In the genomic region with DNA sequence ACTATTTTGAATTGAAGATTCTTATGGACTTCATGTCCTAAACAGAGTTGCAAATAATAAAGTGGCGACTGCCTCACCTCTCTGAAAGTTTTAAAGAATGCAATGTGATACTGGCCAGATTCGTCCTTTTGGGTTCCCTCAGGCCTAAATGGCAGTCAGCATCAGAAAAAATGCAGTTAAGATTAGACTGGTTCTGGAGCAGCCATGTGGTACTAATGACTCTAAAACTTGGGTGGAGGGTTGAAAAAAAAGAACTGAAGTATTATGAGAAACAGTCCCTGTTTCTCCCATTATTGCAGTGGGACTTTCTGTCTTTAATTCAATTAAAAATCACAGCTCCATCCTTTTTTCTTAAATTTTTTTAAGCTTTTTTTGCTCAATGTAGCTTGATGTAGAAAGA, we compare ENCODE assay signal across 1 cellular context.
TF ChIP-seq lines count a peak whose summit lies in the region.

No MANE protein-coding gene starts in this region.

TF ChIP-seq in SK-N-SH treated with all-trans-retinoic acid at 6 μM for 48 hours, 23 proteins besides CTCF, POLR2A, EP300 and RAD21 (continued from another document):
- TF ChIP-seq, protein P1, sequence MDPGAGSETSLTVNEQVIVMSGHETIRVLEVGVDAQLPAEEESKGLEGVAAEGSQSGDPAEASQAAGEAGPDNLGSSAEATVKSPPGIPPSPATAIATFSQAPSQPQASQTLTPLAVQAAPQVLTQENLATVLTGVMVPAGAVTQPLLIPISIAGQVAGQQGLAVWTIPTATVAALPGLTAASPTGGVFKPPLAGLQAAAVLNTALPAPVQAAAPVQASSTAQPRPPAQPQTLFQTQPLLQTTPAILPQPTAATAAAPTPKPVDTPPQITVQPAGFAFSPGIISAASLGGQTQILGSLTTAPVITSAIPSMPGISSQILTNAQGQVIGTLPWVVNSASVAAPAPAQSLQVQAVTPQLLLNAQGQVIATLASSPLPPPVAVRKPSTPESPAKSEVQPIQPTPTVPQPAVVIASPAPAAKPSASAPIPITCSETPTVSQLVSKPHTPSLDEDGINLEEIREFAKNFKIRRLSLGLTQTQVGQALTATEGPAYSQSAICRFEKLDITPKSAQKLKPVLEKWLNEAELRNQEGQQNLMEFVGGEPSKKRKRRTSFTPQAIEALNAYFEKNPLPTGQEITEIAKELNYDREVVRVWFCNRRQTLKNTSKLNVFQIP (CRISPR knock-in tag; IDR thresholded peaks at IDR 0.05; ENCODE audit: borderline replicate concordance, low read depth): no peak
- TF ChIP-seq TCF4 (CRISPR knock-in tag; IDR thresholded peaks at IDR 0.05; ENCODE audit: borderline replicate concordance): peak; percentile 59; the same call in 1 of the 2 replicates
- no peak for TF ChIP-seq ARNTL (CRISPR knock-in tag; IDR thresholded peaks at IDR 0.05; ENCODE audit: borderline replicate concordance, low read depth)
- TF ChIP-seq ESRRG (CRISPR knock-in tag; IDR thresholded peaks at IDR 0.05): no peak
- TF ChIP-seq SNAI2 (CRISPR knock-in tag; IDR thresholded peaks at IDR 0.05): no peak
TF ChIP-seq in SK-N-SH treated with all-trans-retinoic acid at 6 μM for 48 hours: peak in this region for 3.
